In the genomic region with DNA sequence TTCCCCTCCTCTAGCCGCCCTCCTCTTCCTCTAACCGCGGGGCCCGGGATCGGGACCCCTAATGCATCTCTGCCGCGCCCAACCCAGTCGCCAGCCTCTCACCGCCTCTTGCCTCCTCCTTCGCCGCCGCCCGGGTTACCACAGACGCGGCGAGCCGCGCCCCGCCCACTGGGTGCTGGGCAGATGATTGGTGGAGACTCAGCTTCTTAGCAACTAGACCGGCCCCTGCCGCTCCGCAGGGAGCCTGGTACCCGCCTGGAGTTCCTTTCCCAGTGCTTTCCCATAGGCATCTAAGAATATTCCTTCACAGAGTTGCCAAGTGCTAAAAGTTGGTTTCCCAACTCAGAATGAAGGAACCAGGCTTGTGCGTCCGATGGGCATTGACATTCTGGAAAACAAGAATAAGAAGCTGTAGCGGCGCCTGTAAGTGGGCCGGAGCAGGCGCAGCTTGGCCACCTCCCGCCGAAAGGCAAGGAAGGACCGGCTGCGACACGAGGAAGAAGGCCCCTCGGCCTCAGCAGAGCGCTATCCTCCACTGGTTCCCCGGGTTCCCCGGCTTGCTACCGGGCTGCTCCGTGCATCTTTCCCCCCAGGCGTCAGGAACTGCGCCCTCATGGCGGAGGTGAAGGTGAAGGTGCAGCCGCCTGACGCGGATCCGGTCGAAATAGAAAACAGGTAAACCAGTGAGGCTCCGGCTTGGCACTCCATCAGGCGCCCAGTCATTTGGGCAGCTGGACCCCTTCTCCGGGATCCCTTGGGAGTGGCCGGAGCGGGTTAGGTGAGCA, we compare ENCODE assay signal across 8 cellular contexts. TPM values are rescaled to one million over a fixed set of nuclear protein-coding genes. Genes with fewer than 3 reads are reported as not detected.
A peak's percentile ranks its signal among the peaks of the same experiment; 100 is the strongest.
DNase-seq lines count a peak whose midpoint lies in the region; ATAC-seq and TF ChIP-seq lines count a peak whose summit lies in the region.

A gene (minus strand): TSS at position 137 of the 785 bp plus-strand sequence. CDS start 1,672 bp downstream, outside the sequence.
A gene with protein sequence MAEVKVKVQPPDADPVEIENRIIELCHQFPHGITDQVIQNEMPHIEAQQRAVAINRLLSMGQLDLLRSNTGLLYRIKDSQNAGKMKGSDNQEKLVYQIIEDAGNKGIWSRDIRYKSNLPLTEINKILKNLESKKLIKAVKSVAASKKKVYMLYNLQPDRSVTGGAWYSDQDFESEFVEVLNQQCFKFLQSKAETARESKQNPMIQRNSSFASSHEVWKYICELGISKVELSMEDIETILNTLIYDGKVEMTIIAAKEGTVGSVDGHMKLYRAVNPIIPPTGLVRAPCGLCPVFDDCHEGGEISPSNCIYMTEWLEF (plus strand): TSS at position 497 of the 785 bp plus-strand sequence. CDS start 117 bp downstream, at position 614.

- H3K9me3 ChIP-seq in mucosa of descending colon = no peaks in the 10 kb centered on the region

- peaks cover 10% of the 10 kb centered on the region for H3K4me1 ChIP-seq in mucosa of descending colon (ENCODE audit: low read depth)

- peak within 1 kb of the TSS; percentile 73 for H3K4me3 ChIP-seq in epithelial cell of proximal tubule (ENCODE audit: low read depth, low read length)
- H3K4me3 ChIP-seq in mucosa of descending colon = peak within 1 kb of the TSS; percentile 39

- TF ChIP-seq RAD21 in Ishikawa (IDR thresholded peaks at IDR 0.05; ENCODE audit: low read depth) = no peak

- TF ChIP-seq CTCF in epithelial cell of proximal tubule (conservative IDR thresholded peaks at IDR 0.05; ENCODE audit: low read depth, low read length) (no peak), mucosa of descending colon (IDR thresholded peaks at IDR 0.05) (no peak)

- intact Hi-C loops in mucosa of descending colon (cut with DNase I, micrococcal nuclease) = no loop called here

- ATAC-seq in GM21619 (IDR thresholded peaks at IDR 0.05; ENCODE audit: unreplicated experiment) (peak; percentile 92), mucosa of descending colon (peak; percentile 100)

- TF ChIP-seq EP300 in Ishikawa (IDR thresholded peaks at IDR 0.05; ENCODE audit: borderline replicate concordance) = no peak

- H3K36me3 ChIP-seq in mucosa of descending colon (ENCODE audit: low read depth) = no peaks in the 10 kb centered on the region

- peak; percentile 95 for DNase-seq in DMS153 treated with DMSO at 0.1 percent for 48 hours (lab: John Stamatoyannopoulos, UW; ENCODE audit: unreplicated experiment)
- DNase-seq in OCI-M2 (lab: John Stamatoyannopoulos, UW; ENCODE audit: unreplicated experiment) = peak; percentile 89
- DNase-seq in activated T-cell treated with anti-CD3 and anti-CD28 coated beads, Interleukin-2, amount 50 U/mL, for 1 hour = peak; percentile 92
- DNase-seq in epithelial cell of proximal tubule (ENCODE audit: low read depth) = peak; percentile 79
- DNase-seq in mucosa of descending colon = peak; percentile 97 to 98 (median 97)
- peak; percentile 80 to 81 for DNase-seq in stimulated activated CD8-positive, alpha-beta memory T cell treated with anti-CD3 and anti-CD28 coated beads, Interleukin-4, amount 100 ng/mL, for 1 hour (ENCODE audit: low read depth in 2 of 2, low spot score in 1 of 2)

TF ChIP-seq in Ishikawa, 13 proteins besides CTCF, POLR2A, EP300 and RAD21:
- peak; percentile 46; the same call in 1 of the 2 replicates for TF ChIP-seq TCF12 (IDR thresholded peaks at IDR 0.05; ENCODE audit: low read depth)
- no peak for TF ChIP-seq NFIC (IDR thresholded peaks at IDR 0.05)
- TF ChIP-seq, protein P1, sequence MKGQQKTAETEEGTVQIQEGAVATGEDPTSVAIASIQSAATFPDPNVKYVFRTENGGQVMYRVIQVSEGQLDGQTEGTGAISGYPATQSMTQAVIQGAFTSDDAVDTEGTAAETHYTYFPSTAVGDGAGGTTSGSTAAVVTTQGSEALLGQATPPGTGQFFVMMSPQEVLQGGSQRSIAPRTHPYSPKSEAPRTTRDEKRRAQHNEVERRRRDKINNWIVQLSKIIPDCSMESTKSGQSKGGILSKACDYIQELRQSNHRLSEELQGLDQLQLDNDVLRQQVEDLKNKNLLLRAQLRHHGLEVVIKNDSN (IDR thresholded peaks at IDR 0.05) = 0 out of 2 replicates have a peak, but pooled peaks have one; percentile 21
- peak; percentile 59; the same call in 1 of the 2 replicates for TF ChIP-seq TAF1 (IDR thresholded peaks at IDR 0.05; ENCODE audit: low read depth)
- TF ChIP-seq, protein P2, sequence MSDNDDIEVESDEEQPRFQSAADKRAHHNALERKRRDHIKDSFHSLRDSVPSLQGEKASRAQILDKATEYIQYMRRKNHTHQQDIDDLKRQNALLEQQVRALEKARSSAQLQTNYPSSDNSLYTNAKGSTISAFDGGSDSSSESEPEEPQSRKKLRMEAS (IDR thresholded peaks at IDR 0.05) = peak; percentile 72
- no peak; the same call in 1 of the 2 replicates for TF ChIP-seq ZBTB7A (IDR thresholded peaks at IDR 0.05; ENCODE audit: low read depth)
- TF ChIP-seq EGR1 (IDR thresholded peaks at IDR 0.05) = no peak
- TF ChIP-seq TEAD4 (IDR thresholded peaks at IDR 0.05) = 0 out of 2 replicates have a peak, but pooled peaks have one; percentile 17
- TF ChIP-seq CREB1 (IDR thresholded peaks at IDR 0.05; ENCODE audit: low read depth) = no peak
- peak; percentile 25; the same call in 1 of the 2 replicates for TF ChIP-seq FOXM1 (IDR thresholded peaks at IDR 0.05; ENCODE audit: borderline replicate concordance, low read depth)
- peak; percentile 34; the same call in 1 of the 2 replicates for TF ChIP-seq YY1 (IDR thresholded peaks at IDR 0.05; ENCODE audit: low read depth)
- TF ChIP-seq, protein P3, sequence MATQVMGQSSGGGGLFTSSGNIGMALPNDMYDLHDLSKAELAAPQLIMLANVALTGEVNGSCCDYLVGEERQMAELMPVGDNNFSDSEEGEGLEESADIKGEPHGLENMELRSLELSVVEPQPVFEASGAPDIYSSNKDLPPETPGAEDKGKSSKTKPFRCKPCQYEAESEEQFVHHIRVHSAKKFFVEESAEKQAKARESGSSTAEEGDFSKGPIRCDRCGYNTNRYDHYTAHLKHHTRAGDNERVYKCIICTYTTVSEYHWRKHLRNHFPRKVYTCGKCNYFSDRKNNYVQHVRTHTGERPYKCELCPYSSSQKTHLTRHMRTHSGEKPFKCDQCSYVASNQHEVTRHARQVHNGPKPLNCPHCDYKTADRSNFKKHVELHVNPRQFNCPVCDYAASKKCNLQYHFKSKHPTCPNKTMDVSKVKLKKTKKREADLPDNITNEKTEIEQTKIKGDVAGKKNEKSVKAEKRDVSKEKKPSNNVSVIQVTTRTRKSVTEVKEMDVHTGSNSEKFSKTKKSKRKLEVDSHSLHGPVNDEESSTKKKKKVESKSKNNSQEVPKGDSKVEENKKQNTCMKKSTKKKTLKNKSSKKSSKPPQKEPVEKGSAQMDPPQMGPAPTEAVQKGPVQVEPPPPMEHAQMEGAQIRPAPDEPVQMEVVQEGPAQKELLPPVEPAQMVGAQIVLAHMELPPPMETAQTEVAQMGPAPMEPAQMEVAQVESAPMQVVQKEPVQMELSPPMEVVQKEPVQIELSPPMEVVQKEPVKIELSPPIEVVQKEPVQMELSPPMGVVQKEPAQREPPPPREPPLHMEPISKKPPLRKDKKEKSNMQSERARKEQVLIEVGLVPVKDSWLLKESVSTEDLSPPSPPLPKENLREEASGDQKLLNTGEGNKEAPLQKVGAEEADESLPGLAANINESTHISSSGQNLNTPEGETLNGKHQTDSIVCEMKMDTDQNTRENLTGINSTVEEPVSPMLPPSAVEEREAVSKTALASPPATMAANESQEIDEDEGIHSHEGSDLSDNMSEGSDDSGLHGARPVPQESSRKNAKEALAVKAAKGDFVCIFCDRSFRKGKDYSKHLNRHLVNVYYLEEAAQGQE (IDR thresholded peaks at IDR 0.05; ENCODE audit: low read depth) = no peak
TF ChIP-seq in Ishikawa: peak in this region for 7.

RNA-seq across cellular contexts. Expression of the first gene that starts in this region (rescaled TPM):
- 1.3 and 1.4 TPM in 2 replicates for total RNA-seq in epithelial cell of proximal tubule
- total RNA-seq in mucosa of descending colon = 1 to 10 TPM; 2.4 to 2.7 (median 2.6) TPM

RNA-seq across cellular contexts. Expression of the second gene that starts in this region (rescaled TPM):
- total RNA-seq in epithelial cell of proximal tubule (6.8 and 22.7 TPM in 2 replicates), mucosa of descending colon (1 to 10 TPM; 5.3 to 9.1 (median 6.6) TPM)

Comparison
In these comparisons a context has a peak if more than half of its experiments do, and no peak if none do; other contexts are left out.
1. Peak in every context shown above with its lines: DNase-seq, ATAC-seq and H3K4me3 ChIP-seq.